ENCODE assay signal across 20 cellular contexts in genomic region chr13:33471182-33471581, GRCh38.
"Had no signal": no experiment of that assay in that cellular context is flagged by ENCODE, and none has a peak within 500 bp of the region (broad histone marks: within the 10 kb centered on the region; RNA-seq: fewer than 3 reads in every experiment).

No MANE protein-coding gene starts in this region.

- H3K4me3 ChIP-seq: coronary artery, esophagus muscularis mucosa, lung, suprapubic skin, vagina had no signal

- H3K36me3 Mint-ChIP-seq: activated CD8-positive, alpha-beta memory T cell treated with anti-CD3 and anti-CD28 coated beads, Interleukin-2, amount 10 ng/mL, durations not matched to agents 7 days and 5 days had no signal

- H3K4me3 Mint-ChIP-seq: activated B cell treated with CpG ODN at 0.5 μM for 24 hours; activated CD4-positive, alpha-beta memory T cell treated with anti-CD3 and anti-CD28 coated beads, Interleukin-2, amount 10 ng/mL, durations not matched to agents 7 days and 5 days; activated CD8-positive, alpha-beta memory T cell treated with anti-CD3 and anti-CD28 coated beads, Interleukin-2, amount 10 ng/mL, durations not matched to agents 7 days and 5 days; activated naive CD8-positive, alpha-beta T cell treated with anti-CD3 and anti-CD28 coated beads for 36 hours; central memory CD8-positive, alpha-beta T cell; nephron; stimulated activated naive CD8-positive, alpha-beta T cell treated with anti-CD3 and anti-CD28 coated beads, Interleukin-15, amount 100 ng/mL, for 72 hours had no signal

- H3K27me3 Mint-ChIP-seq: activated CD4-positive, alpha-beta memory T cell treated with anti-CD3 and anti-CD28 coated beads, Interleukin-2, amount 10 ng/mL, durations not matched to agents 7 days and 5 days; activated CD8-positive, alpha-beta memory T cell treated with anti-CD3 and anti-CD28 coated beads, Interleukin-2, amount 10 ng/mL, durations not matched to agents 7 days and 5 days; stimulated activated naive CD8-positive, alpha-beta T cell treated with anti-CD3 and anti-CD28 coated beads, Interleukin-15, amount 100 ng/mL, for 72 hours had no signal

- H3K27ac ChIP-seq: brain microvascular endothelial cell, coronary artery, esophagus muscularis mucosa, suprapubic skin, vagina had no signal

- DNase-seq: activated B cell treated with CpG ODN at 0.5 μM for 24 hours; activated CD4-positive, alpha-beta memory T cell treated with anti-CD3 and anti-CD28 coated beads, Interleukin-2, amount 10 ng/mL, durations not matched to agents 7 days and 5 days; activated CD4-positive, alpha-beta T cell treated with anti-CD3 and anti-CD28 coated beads for 48 hours; activated CD8-positive, alpha-beta memory T cell treated with anti-CD3 and anti-CD28 coated beads, Interleukin-2, amount 10 ng/mL, durations not matched to agents 7 days and 5 days; activated naive CD4-positive, alpha-beta T cell; activated naive CD8-positive, alpha-beta T cell treated with anti-CD3 and anti-CD28 coated beads for 36 hours; brain microvascular endothelial cell; left colon; midbrain; nucleus accumbens; posterior cingulate gyrus; stimulated activated naive CD8-positive, alpha-beta T cell treated with anti-CD3 and anti-CD28 coated beads, Interleukin-15, amount 100 ng/mL, for 72 hours; trophoblast cell had no signal

- H3K4me1 ChIP-seq: esophagus muscularis mucosa, suprapubic skin, vagina had no signal

- ATAC-seq: activated CD8-positive, alpha-beta memory T cell treated with anti-CD3 and anti-CD28 coated beads, Interleukin-2, amount 10 ng/mL, durations not matched to agents 7 days and 5 days; left colon; stimulated activated naive CD8-positive, alpha-beta T cell treated with anti-CD3 and anti-CD28 coated beads, Interleukin-15, amount 100 ng/mL, for 72 hours had no signal

- H3K27me3 ChIP-seq: brain microvascular endothelial cell, esophagus muscularis mucosa, suprapubic skin, vagina had no signal

- H3K9me3 Mint-ChIP-seq: activated B cell treated with CpG ODN at 0.5 μM for 24 hours; central memory CD8-positive, alpha-beta T cell had no signal

- H3K4me1 Mint-ChIP-seq: activated B cell treated with CpG ODN at 0.5 μM for 24 hours; activated CD4-positive, alpha-beta memory T cell treated with anti-CD3 and anti-CD28 coated beads, Interleukin-2, amount 10 ng/mL, durations not matched to agents 7 days and 5 days; activated CD8-positive, alpha-beta memory T cell treated with anti-CD3 and anti-CD28 coated beads, Interleukin-2, amount 10 ng/mL, durations not matched to agents 7 days and 5 days; activated naive CD8-positive, alpha-beta T cell treated with anti-CD3 and anti-CD28 coated beads for 36 hours; central memory CD8-positive, alpha-beta T cell; stimulated activated naive CD8-positive, alpha-beta T cell treated with anti-CD3 and anti-CD28 coated beads, Interleukin-15, amount 100 ng/mL, for 72 hours had no signal

- H3K9me3 ChIP-seq: esophagus muscularis mucosa, suprapubic skin, vagina had no signal

- H3K27ac Mint-ChIP-seq: activated B cell treated with CpG ODN at 0.5 μM for 24 hours; activated CD4-positive, alpha-beta memory T cell treated with anti-CD3 and anti-CD28 coated beads, Interleukin-2, amount 10 ng/mL, durations not matched to agents 7 days and 5 days; activated CD8-positive, alpha-beta memory T cell treated with anti-CD3 and anti-CD28 coated beads, Interleukin-2, amount 10 ng/mL, durations not matched to agents 7 days and 5 days; activated naive CD8-positive, alpha-beta T cell treated with anti-CD3 and anti-CD28 coated beads for 36 hours had no signal

- H3K36me3 ChIP-seq: brain microvascular endothelial cell, esophagus muscularis mucosa, suprapubic skin, vagina had no signal
